Comparison of ENCODE assay signal across 18 cellular contexts in genomic region chr17:2889256-2889655, GRCh38.
A peak's percentile ranks its signal among the peaks of the same experiment; 100 is the strongest.
DNase-seq lines count a peak whose midpoint lies in the region; ATAC-seq and TF ChIP-seq lines count a peak whose summit lies in the region.
"Had no signal": no experiment of that assay in that cellular context is flagged by ENCODE, and none has a peak within 500 bp of the region (broad histone marks: within the 10 kb centered on the region; RNA-seq: fewer than 3 reads in every experiment).

No MANE protein-coding gene starts in this region.

- H3K36me3 ChIP-seq in IMR-90 (ENCODE audit: control insufficient read depth, insufficient read depth, low read length) (no peaks in the 10 kb centered on the region), endodermal cell (ENCODE audit: control insufficient read depth, insufficient read depth, low read length) (no peaks in the 10 kb centered on the region)
- H3K36me3 ChIP-seq: MG63 had no signal

- DNase-seq in DMS53 treated with DMSO at 0.1 percent for 48 hours (lab: John Stamatoyannopoulos, UW; ENCODE audit: unreplicated experiment) (peak; percentile 50), IMR-90 (no peak), endodermal cell (peak; percentile 61), type B pancreatic cell (ENCODE audit: extremely low spot score, unreplicated experiment) (no peak), NCI-H1417 (lab: John Stamatoyannopoulos, UW) (no peak)
- DNase-seq in activated CD4-positive, alpha-beta T cell treated with anti-CD3 and anti-CD28 coated beads for 1 hour, result no peak
- DNase-seq: CD4-positive, alpha-beta T cell; DND-41; GF-D8; HCEC 1CT; Karpas-422; MG63; NCI-H1092; NCI-H2081 treated with DMSO at 0.1 percent for 48 hours; NCI-H524; PC-9 had no signal

- H2BK120ac ChIP-seq in IMR-90 (ENCODE audit: low read depth, low read length), result no peak overlapping the region

- no peak overlapping the region for H2BK15ac ChIP-seq in IMR-90 (ENCODE audit: low read depth, low read length)

- H3K9me3 ChIP-seq in IMR-90 (ENCODE audit: control insufficient read depth, insufficient read depth, low read length), result no peaks in the 10 kb centered on the region
- no peaks in the 10 kb centered on the region for H3K9me3 ChIP-seq in endodermal cell (ENCODE audit: control insufficient read depth, low read length)
- H3K9me3 ChIP-seq: MG63 had no signal

- H2AFZ ChIP-seq in IMR-90 (replicated peaks; ENCODE audit: low read length, poor library complexity), result no peak overlapping the region
- H2AFZ ChIP-seq: PC-9 had no signal

- CTCF ChIA-PET in IMR-90 (lab: Yijun Ruan, JAX), result no interaction called here

- 0 out of 2 replicates have a peak, but pooled peaks cover 4% of the 10 kb centered on the region for H3K9me1 ChIP-seq in IMR-90 (ENCODE audit: insufficient read depth, low read length)

- H3K4me1 ChIP-seq in IMR-90 (ENCODE audit: control insufficient read depth, insufficient read depth, low read length) (peaks cover 2% of the 10 kb centered on the region), endodermal cell (ENCODE audit: control insufficient read depth, insufficient read depth, low read length) (no peaks in the 10 kb centered on the region)

- H4K20me1 ChIP-seq in IMR-90 (ENCODE audit: insufficient read depth, low read length), result 0 out of 2 replicates have a peak, but pooled peaks cover 5% of the 10 kb centered on the region

- intact Hi-C loops in IMR-90 (cut with micrococcal nuclease), result no loop called here

- TF ChIP-seq CTCF in IMR-90 (conservative IDR thresholded peaks at IDR 0.05; ENCODE audit: low read depth, low read length), result no peak
- TF ChIP-seq CTCF in endodermal cell (conservative IDR thresholded peaks at IDR 0.05), result no peak
- no peak for TF ChIP-seq CTCF in type B pancreatic cell (conservative IDR thresholded peaks at IDR 0.05)

- peaks cover 23% of the 10 kb centered on the region for H3K4me1 Mint-ChIP-seq in endodermal cell
- H3K4me1 Mint-ChIP-seq in type B pancreatic cell (ENCODE audit: unreplicated experiment), result peaks cover 6% of the 10 kb centered on the region

- no peak overlapping the region for H4K5ac ChIP-seq in IMR-90 (ENCODE audit: low read depth, low read length)

- no peak overlapping the region for H3K56ac ChIP-seq in IMR-90 (ENCODE audit: extremely low read depth, insufficient read depth, low read length)

- H2BK20ac ChIP-seq in IMR-90 (ENCODE audit: low read depth, low read length), result no peak overlapping the region

- WGBS in IMR-90 (ENCODE audit: extremely low coverage in 2 of 2, insufficient read length in 1 of 2), 2 experiments, result 85% methylated on average over 4 of the region's 8 CpGs; no CpG with 5 or more reads in 1 of the 2 experiments
- 89 to 91% methylated on average over 8 of the region's 8 CpGs for WGBS in endodermal cell (ENCODE audit: insufficient coverage in 1 of 2, insufficient read length in 1 of 2), 2 experiments

- H3K36me3 Mint-ChIP-seq in endodermal cell (ENCODE audit: low read depth) (peaks cover 7% of the 10 kb centered on the region), type B pancreatic cell (no peaks in the 10 kb centered on the region)

- peaks cover 4 to 6% of the 10 kb centered on the region in 2 experiments for H3K79me1 ChIP-seq in IMR-90 (ENCODE audit: low read depth in 1 of 2, low read length in 2 of 2)

- H3K4me3 Mint-ChIP-seq in endodermal cell, result no peak overlapping the region
- no peak overlapping the region for H3K4me3 Mint-ChIP-seq in type B pancreatic cell
- H3K4me3 Mint-ChIP-seq: B cell; CD4-positive, alpha-beta T cell had no signal

- no peak overlapping the region for H3K9ac ChIP-seq in IMR-90 (ENCODE audit: low read depth, low read length)
- H3K9ac ChIP-seq in endodermal cell (ENCODE audit: extremely low read depth, low read length, poor library complexity, severe bottlenecking), result no peak overlapping the region

- dilution Hi-C loops in IMR-90 (cut with HindIII; ENCODE audit: low sequenced_read_pairs, unreplicated experiment), result no loop called here

- BruUV-seq in IMR-90 (replicated peaks; lab: Mats Ljungman, UMichigan), result no TSS peak

- H3K27me3 Mint-ChIP-seq in endodermal cell (ENCODE audit: insufficient read depth) (no peaks in the 10 kb centered on the region), type B pancreatic cell (no peaks in the 10 kb centered on the region)
- H3K27me3 Mint-ChIP-seq: B cell; CD4-positive, alpha-beta T cell had no signal

- H4K8ac ChIP-seq in IMR-90 (ENCODE audit: low read depth in 2 of 2, low read length in 2 of 2), result no peak overlapping the region

- no peak overlapping the region for H2AK9ac ChIP-seq in IMR-90 (replicated peaks; ENCODE audit: low read depth, low read length, poor library complexity)

- H4K91ac ChIP-seq in IMR-90 (ENCODE audit: insufficient read depth, low read depth, low read length), result no peak overlapping the region

- no peak overlapping the region for H3K14ac ChIP-seq in IMR-90 (replicated peaks; ENCODE audit: low read depth, low read length)

- no peaks in the 10 kb centered on the region for H3K9me3 Mint-ChIP-seq in endodermal cell
- H3K9me3 Mint-ChIP-seq in type B pancreatic cell, result no peaks in the 10 kb centered on the region
- H3K9me3 Mint-ChIP-seq: CD4-positive, alpha-beta T cell had no signal

- H3K27ac Mint-ChIP-seq in endodermal cell, result peak overlapping the region; percentile 72
- H3K27ac Mint-ChIP-seq in type B pancreatic cell, result peak overlapping the region; percentile 29
- H3K27ac Mint-ChIP-seq: B cell; CD4-positive, alpha-beta T cell had no signal

- TF ChIP-seq POLR2A in IMR-90 (IDR thresholded peaks at IDR 0.05; ENCODE audit: low read depth, low read length), result no peak

- H3K4me2 ChIP-seq in IMR-90 (ENCODE audit: low read depth, low read length), result no peak overlapping the region
- H3K4me2 ChIP-seq: PC-9 had no signal

- no peak for ATAC-seq in IMR-90 (ENCODE audit: low read depth)
- no peak for ATAC-seq in HG02870 (IDR thresholded peaks at IDR 0.05; ENCODE audit: unreplicated experiment)

- no peak overlapping the region for H3K27ac ChIP-seq in IMR-90 (ENCODE audit: insufficient read depth, low read length)
- H3K27ac ChIP-seq in endodermal cell (ENCODE audit: low read depth, low read length), result no peak overlapping the region
- H3K27ac ChIP-seq: PC-9 had no signal

- H3K23ac ChIP-seq in IMR-90 (ENCODE audit: low read depth, low read length), result no peak overlapping the region

- in situ Hi-C loops in IMR-90 (cut with MboI; ENCODE audit: low sequenced_read_pairs), result no loop called here

- H3K27me3 ChIP-seq in IMR-90 (ENCODE audit: control insufficient read depth, insufficient read depth, low read length), result no peaks in the 10 kb centered on the region
- no peaks in the 10 kb centered on the region for H3K27me3 ChIP-seq in endodermal cell (ENCODE audit: control insufficient read depth, insufficient read depth, low read length, poor library complexity, severe bottlenecking)
- H3K27me3 ChIP-seq: MG63 had no signal

- POLR2A ChIA-PET in IMR-90 (lab: Charles Lee; ENCODE audit: unreplicated experiment), result no interaction called here

- H2AK5ac ChIP-seq in IMR-90 (ENCODE audit: low read depth, low read length), result 0 out of 2 replicates have a peak overlapping the region, but pooled peaks have one; percentile 4

- no peak overlapping the region for H3K18ac ChIP-seq in IMR-90 (ENCODE audit: low read depth, low read length)

- TF ChIP-seq RAD21 in IMR-90 (IDR thresholded peaks at IDR 0.05; ENCODE audit: low read length), result no peak

- H3K4me3 ChIP-seq in IMR-90 (ENCODE audit: insufficient read depth, low read depth, low read length) (no peak overlapping the region), endodermal cell (ENCODE audit: low read length) (no peak overlapping the region)
- H3K4me3 ChIP-seq: MG63, PC-9 had no signal

- no peak overlapping the region for H3K4ac ChIP-seq in IMR-90 (ENCODE audit: low read depth, low read length)

- no peak overlapping the region for H2BK5ac ChIP-seq in IMR-90 (ENCODE audit: low read depth, low read length, poor library complexity, severe bottlenecking)

TF ChIP-seq in IMR-90, 13 proteins besides CTCF, POLR2A, EP300 and RAD21:
- no peak for TF ChIP-seq CHD1 (IDR thresholded peaks at IDR 0.05; ENCODE audit: low read depth, low read length)
- TF ChIP-seq CEBPB (IDR thresholded peaks at IDR 0.05; ENCODE audit: low read depth, low read length), result no peak
- TF ChIP-seq MAZ (IDR thresholded peaks at IDR 0.05; ENCODE audit: borderline replicate concordance, low read depth, low read length), result no peak
- no peak for TF ChIP-seq USF2 (IDR thresholded peaks at IDR 0.05; ENCODE audit: low read depth, low read length)
- TF ChIP-seq RFX5 (IDR thresholded peaks at IDR 0.05; ENCODE audit: low read depth, low read length), result no peak
- TF ChIP-seq ELK1 (IDR thresholded peaks at IDR 0.05; ENCODE audit: borderline replicate concordance, low read depth, low read length), result no peak
- TF ChIP-seq SMC3 (IDR thresholded peaks at IDR 0.05; ENCODE audit: low read depth, low read length), result no peak
- TF ChIP-seq NFE2L2 (IDR thresholded peaks at IDR 0.05; ENCODE audit: low read depth, low read length), result no peak
- TF ChIP-seq BHLHE40 (IDR thresholded peaks at IDR 0.05; ENCODE audit: low read depth, low read length), result no peak
- TF ChIP-seq MXI1 (IDR thresholded peaks at IDR 0.05; ENCODE audit: borderline replicate concordance, low read depth, low read length), result no peak
- no peak for TF ChIP-seq MAFK (IDR thresholded peaks at IDR 0.05; ENCODE audit: low read depth, low read length)
- no peak for TF ChIP-seq RCOR1 (IDR thresholded peaks at IDR 0.05; ENCODE audit: insufficient replicate concordance, low read length)
- TF ChIP-seq FOS (IDR thresholded peaks at IDR 0.05; ENCODE audit: low read depth, low read length), result no peak

Comparison
In these comparisons a context has a peak if more than half of its experiments do, and no peak if none do; other contexts are left out.
1. DNase-seq: peak in DMS53 treated with DMSO at 0.1 percent for 48 hours (single experiment) and endodermal cell (single experiment); none in IMR-90 (single experiment), type B pancreatic cell (single experiment), activated CD4-positive, alpha-beta T cell treated with anti-CD3 and anti-CD28 coated beads for 1 hour (single experiment) and NCI-H1417 (0 of 3).